9 cellular contexts compared by ENCODE assay signal in genomic region chr12:106245767-106246166, GRCh38. TPM values are rescaled to one million over a fixed set of nuclear protein-coding genes. Genes with fewer than 3 reads are reported as not detected.
DNase-seq lines count a peak whose midpoint lies in the region; ATAC-seq, FAIRE-seq and TF ChIP-seq lines count a peak whose summit lies in the region.
"Had no signal": no experiment of that assay in that cellular context is flagged by ENCODE, and none has a peak within 500 bp of the region (broad histone marks: within the 10 kb centered on the region; RNA-seq: fewer than 3 reads in every experiment).

No MANE protein-coding gene starts in this region.

- H4K20me1 ChIP-seq in GM12878 (ENCODE audit: control insufficient read depth, insufficient read depth) = no peaks in the 10 kb centered on the region

- TF ChIP-seq CTCF in cardiac muscle cell (IDR thresholded peaks at IDR 0.05; ENCODE audit: low read depth, low read length) = no peak
- no peak for TF ChIP-seq CTCF in GM12878 (IDR thresholded peaks at IDR 0.05 in 2 of 3, conservative IDR thresholded peaks at IDR 0.05 in 1 of 3; ENCODE audit: control insufficient read depth in 2 of 3, extremely low read depth in 1 of 3, insufficient read depth in 1 of 3, low read depth in 3 of 3, low read length in 3 of 3)
- TF ChIP-seq CTCF in uterus (IDR thresholded peaks at IDR 0.05) = no peak

- CTCF ChIA-PET in GM12878 (lab: Yijun Ruan, JAX) = interaction anchor here (1.1 to 1.4 kb wide), 2 partner anchors 19 to 36 kb away, joined by 4 read pairs; no protein-coding TSS in a partner anchor

- H3K9me3 ChIP-seq in cardiac muscle cell (ENCODE audit: low read depth) (no peaks in the 10 kb centered on the region), GM12878 (replicated peaks; ENCODE audit: control insufficient read depth, insufficient read depth, low read length) (no peaks in the 10 kb centered on the region), uterus (no peaks in the 10 kb centered on the region)

- TF ChIP-seq RAD21 in GM12878 (IDR thresholded peaks at IDR 0.05; ENCODE audit: insufficient read depth, low read depth, low read length) = no peak

- no peak for TF ChIP-seq EP300 in GM12878 (IDR thresholded peaks at IDR 0.05; ENCODE audit: borderline replicate concordance in 1 of 2, control insufficient read depth in 1 of 2, low read depth in 2 of 2, low read length in 2 of 2)

- peaks cover 14% of the 10 kb centered on the region for H3K79me2 ChIP-seq in GM12878 (ENCODE audit: control insufficient read depth, insufficient read depth, low read length)

- in situ Hi-C loops in GM12878 (cut with MboI) (no loop called here), G401 (cut with HindIII; ENCODE audit: low sequenced_read_pairs) (no loop called here)

- BruUV-seq in GM12878 (replicated peaks; lab: Mats Ljungman, UMichigan) = no TSS peak

- peak overlapping the region; percentile 75 for H3K4me2 ChIP-seq in GM12878 (ENCODE audit: control insufficient read depth, insufficient read depth)

- peaks cover 10% of the 10 kb centered on the region for H3K36me3 ChIP-seq in cardiac muscle cell
- peaks cover 0 to 3% of the 10 kb centered on the region in 2 experiments; a peak in 1 of 4 replicates for H3K36me3 ChIP-seq in GM12878 (ENCODE audit: control insufficient read depth in 2 of 2, insufficient read depth in 2 of 2, low read length in 1 of 2)
- no peaks in the 10 kb centered on the region for H3K36me3 ChIP-seq in uterus

- SMC1A ChIA-PET in GM12878 (lab: Charles Lee; ENCODE audit: uncharacterized antibody, unreplicated experiment) = no interaction called here

- no peak for TF ChIP-seq POLR2A in GM12878 (IDR thresholded peaks at IDR 0.05; ENCODE audit: low read depth, low read length)
- TF ChIP-seq POLR2A in uterus (IDR thresholded peaks at IDR 0.05) = no peak

- no peak overlapping the region for H3K27ac ChIP-seq in cardiac muscle cell
- no peak overlapping the region for H3K27ac ChIP-seq in GM12878 (ENCODE audit: control insufficient read depth, insufficient read depth)
- peak overlapping the region; percentile 97 to 99 for H3K27ac ChIP-seq in uterus

- 97% methylated on average over 12 of the region's 12 CpGs for WGBS in GM12878 (ENCODE audit: insufficient coverage, insufficient replicate concordance, low lambda C conversion rate, missing lambda C conversion rate)

- DNase-seq in cardiac muscle cell (ENCODE audit: low read depth in 1 of 2, low spot score in 1 of 2) (peak in 1 of 2 donors; percentile 88), Right ventricle myocardium inferior (ENCODE audit: missing footprints) (no peak), GM12878 (ENCODE audit: low read depth, low spot score) (no peak), lung microvascular endothelial cell (ENCODE audit: low read depth in 2 of 2) (peak; percentile 30 to 87), uterus (peak; percentile 35 to 49), G401 (ENCODE audit: low spot score) (no peak), Kasumi-1 (lab: John Stamatoyannopoulos, UW) (no peak)

- H3K4me1 ChIP-seq in cardiac muscle cell (ENCODE audit: low read depth) = peaks cover 16% of the 10 kb centered on the region
- peaks cover 21% of the 10 kb centered on the region for H3K4me1 ChIP-seq in GM12878 (ENCODE audit: control insufficient read depth, insufficient read depth, low read length)
- peaks cover 5 to 8% of the 10 kb centered on the region in 2 donors for H3K4me1 ChIP-seq in uterus

- H3K27me3 ChIP-seq in cardiac muscle cell (no peaks in the 10 kb centered on the region), GM12878 (replicated peaks in 1 of 2; ENCODE audit: control insufficient read depth in 2 of 2, insufficient read depth in 2 of 2, low read length in 1 of 2) (peaks cover 0 to 4% of the 10 kb centered on the region in 2 experiments; a peak in 1 of 4 replicates), uterus (no peaks in the 10 kb centered on the region)

- ATAC-seq in Right ventricle myocardium inferior (no peak), GM12878 (no peak), GM19455 (IDR thresholded peaks at IDR 0.05; ENCODE audit: unreplicated experiment) (no peak)

- intact Hi-C loops in Right ventricle myocardium inferior (cut with DNase I) (loop anchor here (5.0 kb wide), 2 partner anchors 97 to 112 kb away; partner anchors contain the start of gene POLR3B), GM12878 (cut with micrococcal nuclease; ENCODE audit: unreplicated experiment) (loop anchor here (5.0 kb wide), 1 partner anchor 37 kb away; no protein-coding TSS in a partner anchor), uterus (cut with DNase I; ENCODE audit: low total_unique reads) (no loop called here)

- RAD21 ChIA-PET in GM12878 (lab: Charles Lee; ENCODE audit: unreplicated experiment) = no interaction called here

- POLR2A ChIA-PET in GM12878 (lab: Charles Lee) = no interaction called here

- no peak for FAIRE-seq in GM12878 (lab: Jason Lieb, UNC)
- FAIRE-seq: TTC549 had no signal

- peak overlapping the region; percentile 49 for H3K4me3 ChIP-seq in cardiac muscle cell
- H3K4me3 ChIP-seq in GM12878 = peak overlapping the region; percentile 95
- peak overlapping the region in 1 of 2 donors; percentile 81 for H3K4me3 ChIP-seq in uterus

- H2AFZ ChIP-seq in GM12878 (ENCODE audit: control insufficient read depth, low read depth, low read length) = no peak overlapping the region

- H3K9ac ChIP-seq in GM12878 (ENCODE audit: control insufficient read depth, insufficient read depth, low read length) = no peak overlapping the region

TF ChIP-seq in GM12878, 131 proteins besides CTCF, POLR2A, EP300 and RAD21:
- no peak for TF ChIP-seq SREBF2 (IDR thresholded peaks at IDR 0.05; ENCODE audit: low read length)
- no peak for TF ChIP-seq ATF2 (IDR thresholded peaks at IDR 0.05; ENCODE audit: low read length)
- TF ChIP-seq SUPT20H (IDR thresholded peaks at IDR 0.05; ENCODE audit: borderline replicate concordance, control insufficient read depth, low read depth, low read length) = no peak

RNA-seq across cellular contexts. Expression of gene CKAP4, which starts 2.1 kb away (rescaled TPM):
- total RNA-seq in cardiac muscle cell (119 and 139 TPM in 2 replicates), Right ventricle myocardium inferior (40.2 TPM), GM12878 (2014; rRNA removed) (10.0 TPM in 2 replicates), GM12878 (2014; rRNA removed; fragmentation: Illumina TruSeq; extraction: Trizol) (9.9 and 11.0 TPM in 2 replicates), GM12878 (2021) (23.6 TPM in 2 replicates), lung microvascular endothelial cell (35.9 and 41.0 TPM in 2 replicates), uterus (100 to 1,000 TPM in 1 of 4 donors, 10 to 100 TPM in 3; 15.6 to 106 (median 40.8) TPM)
- polyA plus RNA-seq in cardiac muscle cell (151 and 173 TPM in 2 replicates), GM12878 (2011; rRNA removed) (0.39 and 0.61 TPM in 2 replicates), GM12878 (2014; fragmentation: Illumina TruSeq; extraction: Trizol) (20.7 and 21.5 TPM in 2 replicates), GM12878 (2014; fragmentation: Nextera tagmentation; extraction: Ambion mirVana) (10 to 100 TPM in 1 of 2 experiments, 1 to 10 TPM in 1; 5.9 to 11.1 TPM), GM12878 (2014; rRNA removed) (18.0 and 19.9 TPM in 2 replicates), GM12878 (2016; fragmentation: Nextera tagmentation; extraction: Ambion mirVana) (10 to 100 TPM in 1 of 2 experiments, 1 to 10 TPM in 1; 5.6 to 13.4 TPM)
- 6.3 and 7.3 TPM in 2 replicates for total RNA-seq in GM12878 (2013; cell fraction: nucleolus; rRNA removed)
- polyA plus RNA-seq in GM12878 (2011; ENCODE audit: low read depth) = 8.6 TPM
- 0.35 and 0.36 TPM in 2 replicates for polyA plus RNA-seq in GM12878 (2011; cell fraction: cytosol; rRNA removed)
- 0.36 and 0.39 TPM in 2 replicates for polyA plus RNA-seq in GM12878 (2011; cell fraction: nucleus; rRNA removed)
- 12.7 and 14.4 TPM in 2 replicates for polyA plus RNA-seq in GM12878 (2012)
- polyA minus RNA-seq in GM12878 (2011; rRNA and poly(A)+ RNA removed) = 0.29 and 0.62 TPM in 2 replicates
- polyA minus RNA-seq in GM12878 (2011; cell fraction: cytosol; rRNA and poly(A)+ RNA removed) = 0.42 and 1.1 TPM in 2 replicates
- 0.12 and 0.29 TPM in 2 replicates for polyA minus RNA-seq in GM12878 (2011; cell fraction: nucleus; rRNA and poly(A)+ RNA removed)
- total RNA-seq in G401 (2014; rRNA removed; shearing (Covaris generic)) = 50.9 and 54.4 TPM in 2 replicates

RNA-seq across cellular contexts. Expression of gene TCP11L2, which starts 56.8 kb away (rescaled TPM):
- total RNA-seq in cardiac muscle cell (22.1 and 31.5 TPM in 2 replicates), Right ventricle myocardium inferior (93.7 TPM), GM12878 (2014; rRNA removed) (1.1 and 1.4 TPM in 2 replicates), GM12878 (2014; rRNA removed; fragmentation: Illumina TruSeq; extraction: Trizol) (1.6 and 1.8 TPM in 2 replicates), GM12878 (2021) (1.4 and 1.9 TPM in 2 replicates), lung microvascular endothelial cell (42.7 and 59.1 TPM in 2 replicates), uterus (10 to 100 TPM; 22.3 to 59.7 (median 45.2) TPM)
- polyA plus RNA-seq in cardiac muscle cell (9.0 and 13.2 TPM in 2 replicates), GM12878 (2011; rRNA removed) (5.0 and 6.9 TPM in 2 replicates), GM12878 (2014; fragmentation: Illumina TruSeq; extraction: Trizol) (0.48 and 0.66 TPM in 2 replicates), GM12878 (2014; fragmentation: Nextera tagmentation; extraction: Ambion mirVana) (under 1 TPM; 0.18 to 0.29 TPM), GM12878 (2014; rRNA removed) (0.79 and 1.2 TPM in 2 replicates), GM12878 (2016; fragmentation: Nextera tagmentation; extraction: Ambion mirVana) (under 1 TPM; 0.20 to 0.28 TPM)
- total RNA-seq in GM12878 (2013; cell fraction: nucleolus; rRNA removed) = 24.2 and 28.7 TPM in 2 replicates
- 1.2 TPM for polyA plus RNA-seq in GM12878 (2011; ENCODE audit: low read depth)
- 2.4 and 3.2 TPM in 2 replicates for polyA plus RNA-seq in GM12878 (2011; cell fraction: cytosol; rRNA removed)
- 4.1 and 5.0 TPM in 2 replicates for polyA plus RNA-seq in GM12878 (2011; cell fraction: nucleus; rRNA removed)
- polyA plus RNA-seq in GM12878 (2012) = 1.4 and 1.7 TPM in 2 replicates
- polyA minus RNA-seq in GM12878 (2011; rRNA and poly(A)+ RNA removed) = 12.8 and 16.0 TPM in 2 replicates
- polyA minus RNA-seq in GM12878 (2011; cell fraction: cytosol; rRNA and poly(A)+ RNA removed) = 2.9 and 3.5 TPM in 2 replicates
- polyA minus RNA-seq in GM12878 (2011; cell fraction: nucleus; rRNA and poly(A)+ RNA removed) = 12.4 and 14.3 TPM in 2 replicates
- 12.7 and 12.9 TPM in 2 replicates for total RNA-seq in G401 (2014; rRNA removed; shearing (Covaris generic))

Comparison
In these comparisons a context has a peak if more than half of its experiments do, and no peak if none do; other contexts are left out.
1. DNase-seq: peak in lung microvascular endothelial cell (2 of 2) and uterus (2 of 2); none in Right ventricle myocardium inferior (single experiment), GM12878 (single experiment), G401 (single experiment) and Kasumi-1 (0 of 2).
2. H3K27ac ChIP-seq: peak in uterus (2 of 2); none in cardiac muscle cell (single experiment) and GM12878 (single experiment).